In genomic region chr2:54680397-54681032, GRCh38 we compare ENCODE assay signal across 8 cellular contexts. TPM values are rescaled to one million over a fixed set of nuclear protein-coding genes. Genes with fewer than 3 reads are reported as not detected.
DNase-seq lines count a peak whose midpoint lies in the region; ATAC-seq and TF ChIP-seq lines count a peak whose summit lies in the region.

No MANE protein-coding gene starts in this region.

- H4K20me1 ChIP-seq in GM23338 (replicated peaks; ENCODE audit: insufficient read depth): no peaks in the 10 kb centered on the region

- no peak overlapping the region for H3K4me3 ChIP-seq in GM23338
- H3K4me3 ChIP-seq in psoas muscle: no peak overlapping the region

- H3K27ac ChIP-seq in GM23338 (ENCODE audit: low read depth) (no peak overlapping the region), psoas muscle (no peak overlapping the region)

- intact Hi-C loops in psoas muscle (cut with DNase I): no loop called here

- WGBS in psoas muscle, 3 donors: 52 to 70% (median 56%) methylated on average over 6 of the region's 6 CpGs

- H3K27me3 ChIP-seq in GM23338 (ENCODE audit: insufficient read depth): no peaks in the 10 kb centered on the region
- no peaks in the 10 kb centered on the region for H3K27me3 ChIP-seq in psoas muscle (ENCODE audit: insufficient read depth in 3 of 3, low read length in 2 of 3)

- no peaks in the 10 kb centered on the region for H3K4me1 ChIP-seq in GM23338 (ENCODE audit: insufficient read depth)
- no peaks in the 10 kb centered on the region for H3K4me1 ChIP-seq in psoas muscle

- no peaks in the 10 kb centered on the region for H3F3A ChIP-seq in GM23338 (replicated peaks; ENCODE audit: low read depth)

- H3K36me3 ChIP-seq in GM23338 (ENCODE audit: insufficient read depth) (no peaks in the 10 kb centered on the region), psoas muscle (ENCODE audit: insufficient read depth in 1 of 2, low read depth in 1 of 2) (no peaks in the 10 kb centered on the region)

- H2AFZ ChIP-seq in GM23338: no peak overlapping the region

- no peaks in the 10 kb centered on the region for H3K4me1 Mint-ChIP-seq in GM23338

- H3K27ac Mint-ChIP-seq in GM23338: no peak overlapping the region

- in situ Hi-C loops in ACHN (cut with HindIII; ENCODE audit: low pct_ligation_motif_present, low pct_unique_long_range_greater_than_20kb, low sequenced_read_pairs): no loop called here

- ATAC-seq in GM18907 (IDR thresholded peaks at IDR 0.05; ENCODE audit: unreplicated experiment) (peak; percentile 78), HG02610 (IDR thresholded peaks at IDR 0.05; ENCODE audit: unreplicated experiment) (peak; percentile 88), GM23338 (no peak), psoas muscle (no peak)

- no peaks in the 10 kb centered on the region for H3K9me3 ChIP-seq in psoas muscle

- peaks cover 2% of the 10 kb centered on the region for H3K27me3 Mint-ChIP-seq in GM23338 (ENCODE audit: insufficient read depth, low read depth, poor library complexity)

- no peaks in the 10 kb centered on the region for H3K79me2 ChIP-seq in GM23338 (replicated peaks; ENCODE audit: insufficient read depth)

- no peak for TF ChIP-seq CTCF in GM23338 (conservative IDR thresholded peaks at IDR 0.05; ENCODE audit: low read depth in 2 of 2)
- no peak for TF ChIP-seq CTCF in psoas muscle (IDR thresholded peaks at IDR 0.05)

- peak; percentile 39 for DNase-seq in OCI-M1 (lab: John Stamatoyannopoulos, UW)
- peak; percentile 49 for DNase-seq in islet precursor cell
- no peak for DNase-seq in dermis blood vessel endothelial cell
- no peak for DNase-seq in ACHN
- DNase-seq in GM23338 (ENCODE audit: low spot score): no peak
- DNase-seq in psoas muscle: no peak

- H3K4me3 Mint-ChIP-seq in GM23338: no peak overlapping the region

- no peak overlapping the region for H3K4me2 ChIP-seq in GM23338

- H3K9me3 Mint-ChIP-seq in GM23338: no peaks in the 10 kb centered on the region

- H3K36me3 Mint-ChIP-seq in GM23338 (ENCODE audit: low read depth): no peaks in the 10 kb centered on the region

- no peaks in the 10 kb centered on the region for H3K9me2 ChIP-seq in GM23338 (ENCODE audit: insufficient read depth)

TF ChIP-seq in GM23338, 12 proteins besides CTCF, POLR2A, EP300 and RAD21 (continues in another document):
- TF ChIP-seq POLR2AphosphoS5 (IDR thresholded peaks at IDR 0.05; ENCODE audit: low read depth): no peak
- TF ChIP-seq ZNF331 (CRISPR knock-in tag; IDR thresholded peaks at IDR 0.05; ENCODE audit: low read depth): no peak
- TF ChIP-seq, protein P1, sequence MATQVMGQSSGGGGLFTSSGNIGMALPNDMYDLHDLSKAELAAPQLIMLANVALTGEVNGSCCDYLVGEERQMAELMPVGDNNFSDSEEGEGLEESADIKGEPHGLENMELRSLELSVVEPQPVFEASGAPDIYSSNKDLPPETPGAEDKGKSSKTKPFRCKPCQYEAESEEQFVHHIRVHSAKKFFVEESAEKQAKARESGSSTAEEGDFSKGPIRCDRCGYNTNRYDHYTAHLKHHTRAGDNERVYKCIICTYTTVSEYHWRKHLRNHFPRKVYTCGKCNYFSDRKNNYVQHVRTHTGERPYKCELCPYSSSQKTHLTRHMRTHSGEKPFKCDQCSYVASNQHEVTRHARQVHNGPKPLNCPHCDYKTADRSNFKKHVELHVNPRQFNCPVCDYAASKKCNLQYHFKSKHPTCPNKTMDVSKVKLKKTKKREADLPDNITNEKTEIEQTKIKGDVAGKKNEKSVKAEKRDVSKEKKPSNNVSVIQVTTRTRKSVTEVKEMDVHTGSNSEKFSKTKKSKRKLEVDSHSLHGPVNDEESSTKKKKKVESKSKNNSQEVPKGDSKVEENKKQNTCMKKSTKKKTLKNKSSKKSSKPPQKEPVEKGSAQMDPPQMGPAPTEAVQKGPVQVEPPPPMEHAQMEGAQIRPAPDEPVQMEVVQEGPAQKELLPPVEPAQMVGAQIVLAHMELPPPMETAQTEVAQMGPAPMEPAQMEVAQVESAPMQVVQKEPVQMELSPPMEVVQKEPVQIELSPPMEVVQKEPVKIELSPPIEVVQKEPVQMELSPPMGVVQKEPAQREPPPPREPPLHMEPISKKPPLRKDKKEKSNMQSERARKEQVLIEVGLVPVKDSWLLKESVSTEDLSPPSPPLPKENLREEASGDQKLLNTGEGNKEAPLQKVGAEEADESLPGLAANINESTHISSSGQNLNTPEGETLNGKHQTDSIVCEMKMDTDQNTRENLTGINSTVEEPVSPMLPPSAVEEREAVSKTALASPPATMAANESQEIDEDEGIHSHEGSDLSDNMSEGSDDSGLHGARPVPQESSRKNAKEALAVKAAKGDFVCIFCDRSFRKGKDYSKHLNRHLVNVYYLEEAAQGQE (IDR thresholded peaks at IDR 0.05; ENCODE audit: unreplicated experiment): no peak
- no peak for TF ChIP-seq EZH2 (IDR thresholded peaks at IDR 0.05; ENCODE audit: low read depth, unreplicated experiment)
- TF ChIP-seq EZH2phosphoT487 (IDR thresholded peaks at IDR 0.05; ENCODE audit: unreplicated experiment): no peak
- TF ChIP-seq CREB1 (CRISPR knock-in tag; IDR thresholded peaks at IDR 0.05; ENCODE audit: low read depth): no peak
- no peak for TF ChIP-seq STAT1 (IDR thresholded peaks at IDR 0.05; ENCODE audit: unreplicated experiment)
- no peak for TF ChIP-seq JUNB (IDR thresholded peaks at IDR 0.05; ENCODE audit: unreplicated experiment)
- no peak for TF ChIP-seq ETS1 (IDR thresholded peaks at IDR 0.05)
- no peak for TF ChIP-seq ZNF462 (CRISPR knock-in tag; IDR thresholded peaks at IDR 0.05)

RNA-seq across cellular contexts. Expression of gene EML6, which starts 42.9 kb away (rescaled TPM):
- total RNA-seq in dermis blood vessel endothelial cell (0.17 and 1.1 TPM in 2 replicates), psoas muscle (1 to 10 TPM; 1.0 to 8.0 (median 3.2) TPM)
- total RNA-seq in GM23338 (2014; rRNA removed; shearing (Covaris generic)): 1.1 and 6.2 TPM in 2 replicates
- polyA plus RNA-seq in GM23338 (2016; fragmentation: Nextera tagmentation; extraction: Ambion mirVana) (1.6 and 2.7 TPM in 2 replicates), psoas muscle (1 to 10 TPM in 2 of 3 donors, under 1 TPM in 1; 0.38 to 9.3 (median 2.5) TPM)

Comparison
In these comparisons a context has a peak if more than half of its experiments do, and no peak if none do; other contexts are left out.
1. ATAC-seq: peak in GM18907 (single experiment) and HG02610 (single experiment); none in GM23338 (single experiment) and psoas muscle (0 of 4).
2. DNase-seq: peak in OCI-M1 (single experiment) and islet precursor cell (single experiment); none in dermis blood vessel endothelial cell (single experiment), ACHN (single experiment), GM23338 (single experiment) and psoas muscle (0 of 2).